19 cellular contexts compared by ENCODE assay signal in genomic region chr1:161174911-161175310, GRCh38. TPM values are rescaled to one million over a fixed set of nuclear protein-coding genes. Genes with fewer than 3 reads are reported as not detected.
A peak's percentile ranks its signal among the peaks of the same experiment; 100 is the strongest.
DNase-seq lines count a peak whose midpoint lies in the region; ATAC-seq, FAIRE-seq and TF ChIP-seq lines count a peak whose summit lies in the region.
"Had no signal": no experiment of that assay in that cellular context is flagged by ENCODE, and none has a peak within 500 bp of the region (broad histone marks: within the 10 kb centered on the region; RNA-seq: fewer than 3 reads in every experiment).

No MANE protein-coding gene starts in this region.

- FAIRE-seq in kidney (lab: Jason Lieb, UNC): no peak
- FAIRE-seq: G401.6 had no signal

- no peak overlapping the region for H2AFZ ChIP-seq in OCI-LY7 (ENCODE audit: low read length)

- CTCF ChIA-PET in OCI-LY7 (lab: Charles Lee; ENCODE audit: unreplicated experiment): no interaction called here

- H3K36me3 ChIP-seq in OCI-LY7 (ENCODE audit: insufficient read depth, low read length): peaks cover 53% of the 10 kb centered on the region
- H3K36me3 ChIP-seq in kidney (ENCODE audit: control insufficient read depth in 1 of 2, insufficient read depth in 2 of 2, low read length in 2 of 2): peaks cover 20 to 52% of the 10 kb centered on the region in 2 donors

- H3K4me1 Mint-ChIP-seq in type B pancreatic cell (ENCODE audit: unreplicated experiment): peaks cover 26% of the 10 kb centered on the region

- H4K20me1 ChIP-seq in OCI-LY7 (ENCODE audit: insufficient read depth, low read length): no peaks in the 10 kb centered on the region

- H3K27ac Mint-ChIP-seq in type B pancreatic cell: no peak overlapping the region
- H3K27ac Mint-ChIP-seq: H9 had no signal

- H3K27ac ChIP-seq in OCI-LY7 (ENCODE audit: low read depth, low read length, poor library complexity, severe bottlenecking) (peak overlapping the region; percentile 60), kidney (ENCODE audit: low read depth in 2 of 2, low read length in 2 of 2) (no peak overlapping the region)
- H3K27ac ChIP-seq: foreskin keratinocyte, HL-60 had no signal

- peak overlapping the region; percentile 99; the same call in 1 of the 2 replicates for H3K4me2 ChIP-seq in OCI-LY7 (ENCODE audit: low read length)

- no peaks in the 10 kb centered on the region for H3K9me3 ChIP-seq in OCI-LY7 (ENCODE audit: low read length)
- no peaks in the 10 kb centered on the region for H3K9me3 ChIP-seq in kidney (ENCODE audit: control insufficient read depth in 1 of 2, low read length in 2 of 2)
- H3K9me3 ChIP-seq: breast epithelium had no signal

- no peak overlapping the region for H3K9ac ChIP-seq in kidney (ENCODE audit: low read length in 2 of 2)

- TF ChIP-seq CTCF in OCI-LY7 (conservative IDR thresholded peaks at IDR 0.05; ENCODE audit: low read length) (no peak), kidney (IDR thresholded peaks at IDR 0.05; ENCODE audit: borderline replicate concordance, extremely low read depth, insufficient read depth) (no peak), type B pancreatic cell (conservative IDR thresholded peaks at IDR 0.05) (no peak)

- peaks cover 21% of the 10 kb centered on the region for H3K36me3 Mint-ChIP-seq in type B pancreatic cell

- H3K27me3 Mint-ChIP-seq in type B pancreatic cell: no peaks in the 10 kb centered on the region
- H3K27me3 Mint-ChIP-seq: IgD-negative memory B cell had no signal

- ATAC-seq in left cardiac atrium (no peak), Right ventricle myocardium superior (ENCODE audit: poor library complexity) (no peak)
- ATAC-seq: foreskin keratinocyte, sciatic nerve had no signal

- H3K4me1 ChIP-seq in OCI-LY7 (ENCODE audit: insufficient read depth, low read length, poor library complexity, severe bottlenecking) (peaks cover 29% of the 10 kb centered on the region), kidney (ENCODE audit: control insufficient read depth in 1 of 2, insufficient read depth in 1 of 2, low read depth in 1 of 2, low read length in 2 of 2) (peaks cover 12 to 21% of the 10 kb centered on the region in 2 donors)

- H3K9me3 Mint-ChIP-seq in type B pancreatic cell: no peaks in the 10 kb centered on the region
- H3K9me3 Mint-ChIP-seq: H9, IgD-negative memory B cell had no signal

- H3K4me3 ChIP-seq in OCI-LY7 (ENCODE audit: low read depth, low read length, poor library complexity, severe bottlenecking) (no peak overlapping the region), kidney (ENCODE audit: low read length in 2 of 2) (no peak overlapping the region)

- DNase-seq in left cardiac atrium (peak; percentile 26), Right ventricle myocardium superior (no peak), OCI-LY7 (ENCODE audit: low spot score) (no peak), kidney (peak; percentile 64), type B pancreatic cell (ENCODE audit: extremely low spot score, unreplicated experiment) (no peak), NCI-H226 (no peak), NCI-H748 (lab: John Stamatoyannopoulos, UW; ENCODE audit: unreplicated experiment) (no peak)
- DNase-seq: activated CD4-positive, CD25-positive, alpha-beta regulatory T cell; foreskin keratinocyte; H9; NCI-H2081 treated with DMSO at 0.1 percent for 48 hours; NCI-H524; OCI-M1; SIG-M5 had no signal

- peaks cover 9% of the 10 kb centered on the region; the same call in 1 of the 2 replicates for H3K79me2 ChIP-seq in OCI-LY7 (ENCODE audit: insufficient read depth, low read depth, low read length)

- no peaks in the 10 kb centered on the region for H3K9me2 ChIP-seq in OCI-LY7 (ENCODE audit: insufficient read depth, low read length)

- POLR2A ChIA-PET in OCI-LY7 (lab: Charles Lee): interaction anchor here (3.1 kb wide), 1 partner anchor 8 kb away, joined by 23 read pairs; the partner anchor contains the start of gene PPOX

- no TSS peak for BruUV-seq in OCI-LY7 (replicated peaks; lab: Mats Ljungman, UMichigan)

- intact Hi-C loops in left cardiac atrium (cut with DNase I) (no loop called here), Right ventricle myocardium superior (cut with DNase I) (no loop called here), OCI-LY7 (cut with micrococcal nuclease; ENCODE audit: unreplicated experiment) (no loop called here), kidney (cut with DNase I) (no loop called here)

- H3K4me3 Mint-ChIP-seq in type B pancreatic cell: peak overlapping the region; percentile 46

RNA-seq across cellular contexts. Expression of gene B4GALT3, which starts 2.4 kb away (rescaled TPM):
- total RNA-seq in left cardiac atrium (10 to 100 TPM; 19.7 to 25.2 TPM), Right ventricle myocardium superior (20.3 TPM), OCI-LY7 (2022) (41.7 and 49.8 TPM in 2 replicates), kidney (22.9 TPM), type B pancreatic cell (ENCODE audit: low replicate concordance) (42.4 and 48.5 TPM in 2 replicates)
- 36.2 and 39.1 TPM in 2 replicates for total RNA-seq in OCI-LY7 (2014; rRNA removed; shearing (Covaris generic))
- polyA plus RNA-seq in kidney (ENCODE audit: insufficient read depth, low read depth, low replicate concordance): 33.5 TPM

RNA-seq across cellular contexts. Expression of gene PPOX, which starts 8.7 kb away (rescaled TPM):
- total RNA-seq in left cardiac atrium (10 to 100 TPM; 12.7 to 16.3 TPM), Right ventricle myocardium superior (17.1 TPM), OCI-LY7 (2022) (45.5 and 53.2 TPM in 2 replicates), kidney (23.6 TPM), type B pancreatic cell (ENCODE audit: low replicate concordance) (25.7 and 43.6 TPM in 2 replicates)
- 40.1 and 42.0 TPM in 2 replicates for total RNA-seq in OCI-LY7 (2014; rRNA removed; shearing (Covaris generic))
- 29.4 TPM for polyA plus RNA-seq in kidney (ENCODE audit: insufficient read depth, low read depth, low replicate concordance)

RNA-seq across cellular contexts. Expression of gene USP21, which starts 15.6 kb away (rescaled TPM):
- total RNA-seq in left cardiac atrium (10 to 100 TPM; 13.4 to 20.8 TPM), Right ventricle myocardium superior (19.0 TPM), OCI-LY7 (2022) (29.5 and 34.0 TPM in 2 replicates), kidney (26.3 TPM), type B pancreatic cell (ENCODE audit: low replicate concordance) (31.6 and 45.7 TPM in 2 replicates)
- 18.4 and 19.6 TPM in 2 replicates for total RNA-seq in OCI-LY7 (2014; rRNA removed; shearing (Covaris generic))
- polyA plus RNA-seq in kidney (ENCODE audit: insufficient read depth, low read depth, low replicate concordance): 27.7 TPM

RNA-seq across cellular contexts. Expression of gene UFC1, which starts 21.1 kb away (rescaled TPM):
- total RNA-seq in left cardiac atrium (10 to 100 TPM; 77.7 to 83.8 TPM), Right ventricle myocardium superior (81.0 TPM), OCI-LY7 (2022) (79.4 and 80.9 TPM in 2 replicates), kidney (96.9 TPM), type B pancreatic cell (ENCODE audit: low replicate concordance) (90.3 and 103 TPM in 2 replicates)
- total RNA-seq in OCI-LY7 (2014; rRNA removed; shearing (Covaris generic)): 61.2 and 87.7 TPM in 2 replicates
- polyA plus RNA-seq in kidney (ENCODE audit: insufficient read depth, low read depth, low replicate concordance): 175 TPM

RNA-seq across cellular contexts. Expression of gene ADAMTS4, which starts 23.9 kb away (rescaled TPM):
- total RNA-seq in left cardiac atrium (100 to 1,000 TPM in 1 of 2 donors, 10 to 100 TPM in 1; 16.5 to 117 TPM), Right ventricle myocardium superior (7.0 TPM), OCI-LY7 (2022) (0.07 and 0.15 TPM in 2 replicates), kidney (14.0 TPM), type B pancreatic cell (ENCODE audit: low replicate concordance) (0.10 and 2.5 TPM in 2 replicates)
- total RNA-seq in OCI-LY7 (2014; rRNA removed; shearing (Covaris generic)): 0.03 TPM in 2 replicates
- 0.26 TPM for polyA plus RNA-seq in kidney (ENCODE audit: insufficient read depth, low read depth, low replicate concordance)
- polyA plus RNA-seq: IgD-negative memory B cell had no signal

Comparison
In these comparisons a context has a peak if more than half of its experiments do, and no peak if none do; other contexts are left out.
1. DNase-seq: peak in left cardiac atrium (single experiment) and kidney (single experiment); none in Right ventricle myocardium superior (single experiment), OCI-LY7 (single experiment), type B pancreatic cell (single experiment), NCI-H226 (single experiment) and NCI-H748 (single experiment).